2 cellular contexts compared by ENCODE assay signal in the genomic region with DNA sequence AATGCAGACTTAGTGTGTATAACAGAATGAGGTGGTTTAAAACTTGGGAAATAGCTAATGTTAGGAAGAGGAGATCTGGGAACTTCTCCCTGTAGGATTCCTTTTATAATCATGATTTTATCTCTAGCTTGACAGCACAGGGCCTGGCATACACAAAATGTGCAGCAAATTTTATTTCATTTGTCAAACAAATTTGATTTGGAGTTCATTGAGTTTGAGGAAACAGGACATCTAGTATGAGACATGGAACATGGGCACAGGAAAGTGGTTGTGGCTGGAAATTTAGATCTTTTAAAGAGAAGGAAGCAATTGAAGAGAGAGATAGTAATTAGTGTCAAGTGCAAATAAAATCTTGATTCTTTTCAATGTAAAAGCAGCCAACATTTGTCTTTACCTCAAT.
TF ChIP-seq lines count a peak whose summit lies in the region.

No MANE protein-coding gene starts in this region.

TF ChIP-seq in GM23338, 12 proteins besides CTCF, POLR2A, EP300 and RAD21 (continued from another document):
- TF ChIP-seq, protein P1, sequence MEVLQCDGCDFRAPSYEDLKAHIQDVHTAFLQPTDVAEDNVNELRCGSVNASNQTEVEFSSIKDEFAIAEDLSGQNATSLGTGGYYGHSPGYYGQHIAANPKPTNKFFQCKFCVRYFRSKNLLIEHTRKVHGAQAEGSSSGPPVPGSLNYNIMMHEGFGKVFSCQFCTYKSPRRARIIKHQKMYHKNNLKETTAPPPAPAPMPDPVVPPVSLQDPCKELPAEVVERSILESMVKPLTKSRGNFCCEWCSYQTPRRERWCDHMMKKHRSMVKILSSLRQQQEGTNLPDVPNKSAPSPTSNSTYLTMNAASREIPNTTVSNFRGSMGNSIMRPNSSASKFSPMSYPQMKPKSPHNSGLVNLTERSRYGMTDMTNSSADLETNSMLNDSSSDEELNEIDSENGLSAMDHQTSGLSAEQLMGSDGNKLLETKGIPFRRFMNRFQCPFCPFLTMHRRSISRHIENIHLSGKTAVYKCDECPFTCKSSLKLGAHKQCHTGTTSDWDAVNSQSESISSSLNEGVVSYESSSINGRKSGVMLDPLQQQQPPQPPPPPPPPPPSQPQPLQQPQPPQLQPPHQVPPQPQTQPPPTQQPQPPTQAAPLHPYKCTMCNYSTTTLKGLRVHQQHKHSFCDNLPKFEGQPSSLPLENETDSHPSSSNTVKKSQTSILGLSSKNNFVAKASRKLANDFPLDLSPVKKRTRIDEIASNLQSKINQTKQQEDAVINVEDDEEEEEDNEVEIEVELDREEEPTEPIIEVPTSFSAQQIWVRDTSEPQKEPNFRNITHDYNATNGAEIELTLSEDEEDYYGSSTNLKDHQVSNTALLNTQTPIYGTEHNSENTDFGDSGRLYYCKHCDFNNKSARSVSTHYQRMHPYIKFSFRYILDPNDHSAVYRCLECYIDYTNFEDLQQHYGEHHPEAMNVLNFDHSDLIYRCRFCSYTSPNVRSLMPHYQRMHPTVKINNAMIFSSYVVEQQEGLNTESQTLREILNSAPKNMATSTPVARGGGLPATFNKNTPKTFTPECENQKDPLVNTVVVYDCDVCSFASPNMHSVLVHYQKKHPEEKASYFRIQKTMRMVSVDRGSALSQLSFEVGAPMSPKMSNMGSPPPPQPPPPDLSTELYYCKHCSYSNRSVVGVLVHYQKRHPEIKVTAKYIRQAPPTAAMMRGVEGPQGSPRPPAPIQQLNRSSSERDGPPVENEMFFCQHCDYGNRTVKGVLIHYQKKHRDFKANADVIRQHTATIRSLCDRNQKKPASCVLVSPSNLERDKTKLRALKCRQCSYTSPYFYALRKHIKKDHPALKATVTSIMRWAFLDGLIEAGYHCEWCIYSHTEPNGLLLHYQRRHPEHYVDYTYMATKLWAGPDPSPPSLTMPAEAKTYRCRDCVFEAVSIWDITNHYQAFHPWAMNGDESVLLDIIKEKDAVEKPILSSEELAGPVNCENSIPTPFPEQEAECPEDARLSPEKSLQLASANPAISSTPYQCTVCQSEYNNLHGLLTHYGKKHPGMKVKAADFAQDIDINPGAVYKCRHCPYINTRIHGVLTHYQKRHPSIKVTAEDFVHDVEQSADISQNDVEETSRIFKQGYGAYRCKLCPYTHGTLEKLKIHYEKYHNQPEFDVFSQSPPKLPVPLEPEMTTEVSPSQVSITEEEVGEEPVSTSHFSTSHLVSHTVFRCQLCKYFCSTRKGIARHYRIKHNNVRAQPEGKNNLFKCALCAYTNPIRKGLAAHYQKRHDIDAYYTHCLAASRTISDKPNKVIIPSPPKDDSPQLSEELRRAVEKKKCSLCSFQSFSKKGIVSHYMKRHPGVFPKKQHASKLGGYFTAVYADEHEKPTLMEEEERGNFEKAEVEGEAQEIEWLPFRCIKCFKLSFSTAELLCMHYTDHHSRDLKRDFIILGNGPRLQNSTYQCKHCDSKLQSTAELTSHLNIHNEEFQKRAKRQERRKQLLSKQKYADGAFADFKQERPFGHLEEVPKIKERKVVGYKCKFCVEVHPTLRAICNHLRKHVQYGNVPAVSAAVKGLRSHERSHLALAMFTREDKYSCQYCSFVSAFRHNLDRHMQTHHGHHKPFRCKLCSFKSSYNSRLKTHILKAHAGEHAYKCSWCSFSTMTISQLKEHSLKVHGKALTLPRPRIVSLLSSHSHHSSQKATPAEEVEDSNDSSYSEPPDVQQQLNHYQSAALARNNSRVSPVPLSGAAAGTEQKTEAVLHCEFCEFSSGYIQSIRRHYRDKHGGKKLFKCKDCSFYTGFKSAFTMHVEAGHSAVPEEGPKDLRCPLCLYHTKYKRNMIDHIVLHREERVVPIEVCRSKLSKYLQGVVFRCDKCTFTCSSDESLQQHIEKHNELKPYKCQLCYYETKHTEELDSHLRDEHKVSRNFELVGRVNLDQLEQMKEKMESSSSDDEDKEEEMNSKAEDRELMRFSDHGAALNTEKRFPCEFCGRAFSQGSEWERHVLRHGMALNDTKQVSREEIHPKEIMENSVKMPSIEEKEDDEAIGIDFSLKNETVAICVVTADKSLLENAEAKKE (CRISPR knock-in tag; IDR thresholded peaks at IDR 0.05) = no peak
- no peak for TF ChIP-seq STAT1 (IDR thresholded peaks at IDR 0.05; ENCODE audit: unreplicated experiment)
- TF ChIP-seq, protein P2, sequence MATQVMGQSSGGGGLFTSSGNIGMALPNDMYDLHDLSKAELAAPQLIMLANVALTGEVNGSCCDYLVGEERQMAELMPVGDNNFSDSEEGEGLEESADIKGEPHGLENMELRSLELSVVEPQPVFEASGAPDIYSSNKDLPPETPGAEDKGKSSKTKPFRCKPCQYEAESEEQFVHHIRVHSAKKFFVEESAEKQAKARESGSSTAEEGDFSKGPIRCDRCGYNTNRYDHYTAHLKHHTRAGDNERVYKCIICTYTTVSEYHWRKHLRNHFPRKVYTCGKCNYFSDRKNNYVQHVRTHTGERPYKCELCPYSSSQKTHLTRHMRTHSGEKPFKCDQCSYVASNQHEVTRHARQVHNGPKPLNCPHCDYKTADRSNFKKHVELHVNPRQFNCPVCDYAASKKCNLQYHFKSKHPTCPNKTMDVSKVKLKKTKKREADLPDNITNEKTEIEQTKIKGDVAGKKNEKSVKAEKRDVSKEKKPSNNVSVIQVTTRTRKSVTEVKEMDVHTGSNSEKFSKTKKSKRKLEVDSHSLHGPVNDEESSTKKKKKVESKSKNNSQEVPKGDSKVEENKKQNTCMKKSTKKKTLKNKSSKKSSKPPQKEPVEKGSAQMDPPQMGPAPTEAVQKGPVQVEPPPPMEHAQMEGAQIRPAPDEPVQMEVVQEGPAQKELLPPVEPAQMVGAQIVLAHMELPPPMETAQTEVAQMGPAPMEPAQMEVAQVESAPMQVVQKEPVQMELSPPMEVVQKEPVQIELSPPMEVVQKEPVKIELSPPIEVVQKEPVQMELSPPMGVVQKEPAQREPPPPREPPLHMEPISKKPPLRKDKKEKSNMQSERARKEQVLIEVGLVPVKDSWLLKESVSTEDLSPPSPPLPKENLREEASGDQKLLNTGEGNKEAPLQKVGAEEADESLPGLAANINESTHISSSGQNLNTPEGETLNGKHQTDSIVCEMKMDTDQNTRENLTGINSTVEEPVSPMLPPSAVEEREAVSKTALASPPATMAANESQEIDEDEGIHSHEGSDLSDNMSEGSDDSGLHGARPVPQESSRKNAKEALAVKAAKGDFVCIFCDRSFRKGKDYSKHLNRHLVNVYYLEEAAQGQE (IDR thresholded peaks at IDR 0.05; ENCODE audit: unreplicated experiment) = no peak

TF ChIP-seq in SK-N-SH treated with all-trans-retinoic acid at 6 μM for 48 hours, 23 proteins besides CTCF, POLR2A, EP300 and RAD21 (continued from another document):
- TF ChIP-seq, protein P3, sequence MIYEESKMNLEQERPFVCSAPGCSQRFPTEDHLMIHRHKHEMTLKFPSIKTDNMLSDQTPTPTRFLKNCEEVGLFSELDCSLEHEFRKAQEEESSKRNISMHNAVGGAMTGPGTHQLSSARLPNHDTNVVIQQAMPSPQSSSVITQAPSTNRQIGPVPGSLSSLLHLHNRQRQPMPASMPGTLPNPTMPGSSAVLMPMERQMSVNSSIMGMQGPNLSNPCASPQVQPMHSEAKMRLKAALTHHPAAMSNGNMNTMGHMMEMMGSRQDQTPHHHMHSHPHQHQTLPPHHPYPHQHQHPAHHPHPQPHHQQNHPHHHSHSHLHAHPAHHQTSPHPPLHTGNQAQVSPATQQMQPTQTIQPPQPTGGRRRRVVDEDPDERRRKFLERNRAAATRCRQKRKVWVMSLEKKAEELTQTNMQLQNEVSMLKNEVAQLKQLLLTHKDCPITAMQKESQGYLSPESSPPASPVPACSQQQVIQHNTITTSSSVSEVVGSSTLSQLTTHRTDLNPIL (CRISPR knock-in tag; IDR thresholded peaks at IDR 0.05; ENCODE audit: low read depth) = no peak
- TF ChIP-seq TCF4 (CRISPR knock-in tag; IDR thresholded peaks at IDR 0.05; ENCODE audit: borderline replicate concordance) = peak; percentile 64
- TF ChIP-seq, protein P4, sequence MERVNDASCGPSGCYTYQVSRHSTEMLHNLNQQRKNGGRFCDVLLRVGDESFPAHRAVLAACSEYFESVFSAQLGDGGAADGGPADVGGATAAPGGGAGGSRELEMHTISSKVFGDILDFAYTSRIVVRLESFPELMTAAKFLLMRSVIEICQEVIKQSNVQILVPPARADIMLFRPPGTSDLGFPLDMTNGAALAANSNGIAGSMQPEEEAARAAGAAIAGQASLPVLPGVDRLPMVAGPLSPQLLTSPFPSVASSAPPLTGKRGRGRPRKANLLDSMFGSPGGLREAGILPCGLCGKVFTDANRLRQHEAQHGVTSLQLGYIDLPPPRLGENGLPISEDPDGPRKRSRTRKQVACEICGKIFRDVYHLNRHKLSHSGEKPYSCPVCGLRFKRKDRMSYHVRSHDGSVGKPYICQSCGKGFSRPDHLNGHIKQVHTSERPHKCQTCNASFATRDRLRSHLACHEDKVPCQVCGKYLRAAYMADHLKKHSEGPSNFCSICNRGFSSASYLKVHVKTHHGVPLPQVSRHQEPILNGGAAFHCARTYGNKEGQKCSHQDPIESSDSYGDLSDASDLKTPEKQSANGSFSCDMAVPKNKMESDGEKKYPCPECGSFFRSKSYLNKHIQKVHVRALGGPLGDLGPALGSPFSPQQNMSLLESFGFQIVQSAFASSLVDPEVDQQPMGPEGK (CRISPR knock-in tag; IDR thresholded peaks at IDR 0.05; ENCODE audit: borderline replicate concordance) = peak; percentile 62
- no peak for TF ChIP-seq ZNF565 (CRISPR knock-in tag; conservative IDR thresholded peaks at IDR 0.05; ENCODE audit: low read depth)
- TF ChIP-seq RARB (CRISPR knock-in tag; IDR thresholded peaks at IDR 0.05) = no peak
